ENCODE assay signal across 7 cellular contexts in genomic region chr3:130748520-130748919, GRCh38. TPM values are rescaled to one million over a fixed set of nuclear protein-coding genes. Genes with fewer than 3 reads are reported as not detected.
DNase-seq lines count a peak whose midpoint lies in the region; FAIRE-seq and TF ChIP-seq lines count a peak whose summit lies in the region.

No MANE protein-coding gene starts in this region.

- H3K27ac ChIP-seq in epithelial cell of prostate: peak overlapping the region; percentile 64
- peak overlapping the region in 6 of 8 donors; percentile 3 to 94 (median 90) for H3K27ac ChIP-seq in spleen

- peak overlapping the region in 3 of 8 donors; percentile 77 to 83 (median 82) for H3K4me3 ChIP-seq in spleen

- no peak for TF ChIP-seq CTCF in spleen (IDR thresholded peaks at IDR 0.05 in 8 of 11, conservative IDR thresholded peaks at IDR 0.05 in 3 of 11)

- intact Hi-C loops in spleen (cut with DNase I; ENCODE audit: low total_unique reads): no loop called here

- FAIRE-seq in GM19239 (lab: Jason Lieb, UNC): peak; percentile 45
- FAIRE-seq in RCC 7860 (lab: Jason Lieb, UNC): peak; percentile 8

- no peak for DNase-seq in GM19239 (ENCODE audit: insufficient read length, low spot score)
- no peak for DNase-seq in RCC 7860 (ENCODE audit: low spot score)
- DNase-seq in epithelial cell of prostate (ENCODE audit: low read depth, low spot score): no peak
- no peak for DNase-seq in spleen
- DNase-seq in NCI-H1105 (lab: John Stamatoyannopoulos, UW): no peak
- no peak for DNase-seq in central memory CD4-positive, alpha-beta T cell
- DNase-seq in medulla oblongata (ENCODE audit: extremely low spot score): no peak

- H3K4me1 ChIP-seq in spleen: peaks cover 17 to 46% (median 27%) of the 10 kb centered on the region in 6 donors

- TF ChIP-seq POLR2A in spleen (IDR thresholded peaks at IDR 0.05): no peak

- H3K27me3 ChIP-seq in spleen (replicated peaks in 1 of 7): no peaks in the 10 kb centered on the region

- 75 to 89% (median 80%) methylated on average over 2 of the region's 2 CpGs for WGBS in spleen, 5 donors

- peaks cover 0 to 14% (median 2%) of the 10 kb centered on the region in 6 donors for H3K36me3 ChIP-seq in spleen

- H3K9me3 ChIP-seq in spleen: no peaks in the 10 kb centered on the region

RNA-seq across cellular contexts. Expression of gene PIK3R4, which starts 1.9 kb away (rescaled TPM):
- total RNA-seq in spleen: 10 to 100 TPM; 25.2 to 44.2 (median 32.7) TPM
- polyA plus RNA-seq in spleen: 10 to 100 TPM; 21.6 to 28.3 (median 26.6) TPM
